Comparison of ENCODE assay signal across 8 cellular contexts in genomic region chrX:1591863-1592127, GRCh38. TPM values are rescaled to one million over a fixed set of nuclear protein-coding genes. Genes with fewer than 3 reads are reported as not detected.
A peak's percentile ranks its signal among the peaks of the same experiment; 100 is the strongest.
DNase-seq lines count a peak whose midpoint lies in the region; ATAC-seq and TF ChIP-seq lines count a peak whose summit lies in the region.

No MANE protein-coding gene starts in this region.

- TF ChIP-seq CTCF in cardiac fibroblast (IDR thresholded peaks at IDR 0.05; ENCODE audit: low read depth, low read length), result no peak

- peak overlapping the region; percentile 92 to 96 for H3K4me3 ChIP-seq in cardiac fibroblast (replicated peaks in 1 of 2; ENCODE audit: low read depth in 2 of 2, low read length in 2 of 2)
- H3K4me3 ChIP-seq in mononuclear cell (ENCODE audit: low read length), result peak overlapping the region; percentile 74

- ATAC-seq in HG03439 (IDR thresholded peaks at IDR 0.05; ENCODE audit: unreplicated experiment) (no peak), GM19397 (IDR thresholded peaks at IDR 0.05; ENCODE audit: unreplicated experiment) (no peak), HG02981 (IDR thresholded peaks at IDR 0.05; ENCODE audit: unreplicated experiment) (no peak)

- peak; percentile 14 for DNase-seq in stimulated activated naive CD4-positive, alpha-beta T cell treated with Interleukin-2 at 50 U/mL for 16 hours (lab: John Stamatoyannopoulos, UW)
- no peak for DNase-seq in stimulated activated naive CD4-positive, alpha-beta T cell (lab: John Stamatoyannopoulos, UW)
- no peak for DNase-seq in cardiac fibroblast (ENCODE audit: low read depth in 2 of 2)
- no peak for DNase-seq in medulla oblongata (ENCODE audit: extremely low spot score)

- peaks cover 28% of the 10 kb centered on the region for H3K4me1 ChIP-seq in mononuclear cell (ENCODE audit: insufficient read depth, low read length)

- no peaks in the 10 kb centered on the region for H3K27me3 ChIP-seq in mononuclear cell (ENCODE audit: insufficient read depth, low read length)

- no peaks in the 10 kb centered on the region for H3K9me3 ChIP-seq in mononuclear cell (ENCODE audit: low read depth, low read length)

RNA-seq across cellular contexts. Expression of gene AKAP17A, which starts 0.4 kb away (rescaled TPM):
- 73.0 TPM for total RNA-seq in mononuclear cell

RNA-seq across cellular contexts. Expression of gene ASMT, which starts 23.1 kb away (rescaled TPM):
- total RNA-seq in mononuclear cell, result 0.73 TPM

RNA-seq across cellular contexts. Expression of gene P2RY8, which starts 54.8 kb away (rescaled TPM):
- 75.1 TPM for total RNA-seq in mononuclear cell
